ENCODE assay signal across 8 cellular contexts in genomic region chrX:9942086-9942485, GRCh38. TPM values are rescaled to one million over a fixed set of nuclear protein-coding genes. Genes with fewer than 3 reads are reported as not detected.
DNase-seq lines count a peak whose midpoint lies in the region; ATAC-seq and TF ChIP-seq lines count a peak whose summit lies in the region.

No MANE protein-coding gene starts in this region.

- no peaks in the 10 kb centered on the region for H3K9me3 ChIP-seq in breast epithelium

- H3K4me1 ChIP-seq in breast epithelium = no peaks in the 10 kb centered on the region

- no peak overlapping the region for H3K27ac ChIP-seq in breast epithelium

- H3K27me3 ChIP-seq in breast epithelium = peaks cover 0 to 18% of the 10 kb centered on the region in 2 donors

- H3K4me3 ChIP-seq in breast epithelium = no peak overlapping the region

- TF ChIP-seq CTCF in breast epithelium (IDR thresholded peaks at IDR 0.05) = no peak

- intact Hi-C loops in breast epithelium (cut with DNase I; ENCODE audit: low total_unique reads) = no loop called here

- TF ChIP-seq POLR2A in breast epithelium (IDR thresholded peaks at IDR 0.05) = no peak

- ATAC-seq in GM19452 (IDR thresholded peaks at IDR 0.05; ENCODE audit: unreplicated experiment) (peak; percentile 86), HG03457 (IDR thresholded peaks at IDR 0.05; ENCODE audit: unreplicated experiment) (peak; percentile 86)

- no peaks in the 10 kb centered on the region for H3K36me3 ChIP-seq in breast epithelium

- peak; percentile 24 for DNase-seq in activated T-cell treated with anti-CD3 and anti-CD28 coated beads, Interleukin-2, amount 50 U/mL, for 1 hour
- peak; percentile 2 to 14 for DNase-seq in stimulated activated CD8-positive, alpha-beta memory T cell treated with anti-CD3 and anti-CD28 coated beads, Interleukin-2, amount 100 ng/mL, for 1 hour (ENCODE audit: low read depth in 2 of 2)
- DNase-seq in NCI-H146 treated with DMSO at 0.1 percent for 48 hours (lab: John Stamatoyannopoulos, UW; ENCODE audit: unreplicated experiment) (no peak), breast epithelium (ENCODE audit: low spot score in 2 of 2) (no peak), SKM-1 treated with dmso at 0.1 percent for 144 hours (lab: John Stamatoyannopoulos, UW; ENCODE audit: unreplicated experiment) (no peak), inferior parietal cortex (ENCODE audit: extremely low spot score) (no peak)

RNA-seq across cellular contexts. Expression of gene CLDN34, which starts 25.1 kb away (rescaled TPM):
- under 1 TPM in 1 of 3 donors, not detected in 2; 0.98 TPM for total RNA-seq in breast epithelium

Comparison
In these comparisons a context has a peak if more than half of its experiments do, and no peak if none do; other contexts are left out.
1. DNase-seq: peak in activated T-cell treated with anti-CD3 and anti-CD28 coated beads, Interleukin-2, amount 50 U/mL, for 1 hour (single experiment) and stimulated activated CD8-positive, alpha-beta memory T cell treated with anti-CD3 and anti-CD28 coated beads, Interleukin-2, amount 100 ng/mL, for 1 hour (2 of 2); none in NCI-H146 treated with DMSO at 0.1 percent for 48 hours (single experiment), breast epithelium (0 of 2), SKM-1 treated with dmso at 0.1 percent for 144 hours (single experiment) and inferior parietal cortex (single experiment).